Comparison of ENCODE assay signal across 8 cellular contexts in genomic region chr1:50251592-50252165, GRCh38.
DNase-seq lines count a peak whose midpoint lies in the region; ATAC-seq and TF ChIP-seq lines count a peak whose summit lies in the region.

No MANE protein-coding gene starts in this region.

- H3K27me3 ChIP-seq in testis (no peaks in the 10 kb centered on the region), prostate gland (replicated peaks; ENCODE audit: insufficient read depth) (no peaks in the 10 kb centered on the region)

- 0 to 15% methylated on average over 1 to 13 of the region's 13 CpGs for WGBS in testis, 2 donors
- 5% methylated on average over 13 of the region's 13 CpGs for WGBS in prostate gland

- H3K4me3 ChIP-seq in iPS-18c (ENCODE audit: insufficient read depth, low read depth, low read length) (peak overlapping the region; percentile 10; the same call in 1 of the 2 replicates), testis (no peak overlapping the region), prostate gland (no peak overlapping the region)

- H3K27ac ChIP-seq in testis (no peak overlapping the region), prostate gland (no peak overlapping the region)

- no peak overlapping the region for H3K27ac Mint-ChIP-seq in activated CD8-positive, alpha-beta memory T cell treated with anti-CD3 and anti-CD28 coated beads, Interleukin-2, amount 10 ng/mL, durations not matched to agents 7 days and 5 days

- no peaks in the 10 kb centered on the region for H3K36me3 Mint-ChIP-seq in activated CD8-positive, alpha-beta memory T cell treated with anti-CD3 and anti-CD28 coated beads, Interleukin-2, amount 10 ng/mL, durations not matched to agents 7 days and 5 days

- H3K27me3 Mint-ChIP-seq in activated CD8-positive, alpha-beta memory T cell treated with anti-CD3 and anti-CD28 coated beads, Interleukin-2, amount 10 ng/mL, durations not matched to agents 7 days and 5 days, result no peaks in the 10 kb centered on the region

- TF ChIP-seq POLR2A in testis (IDR thresholded peaks at IDR 0.05) (no peak), prostate gland (IDR thresholded peaks at IDR 0.05) (no peak)

- peak; percentile 80 to 89 for DNase-seq in NCI-H2081 (lab: John Stamatoyannopoulos, UW)
- DNase-seq in testis, result no peak
- DNase-seq in midbrain (lab: John Stamatoyannopoulos, UW), result no peak
- DNase-seq in prostate gland (ENCODE audit: low spot score), result no peak
- no peak for DNase-seq in activated CD8-positive, alpha-beta memory T cell treated with anti-CD3 and anti-CD28 coated beads, Interleukin-2, amount 10 ng/mL, durations not matched to agents 7 days and 5 days

- H3K4me1 ChIP-seq in testis (no peaks in the 10 kb centered on the region), prostate gland (replicated peaks) (no peaks in the 10 kb centered on the region)

- H3K9me3 ChIP-seq in iPS-18c (ENCODE audit: control insufficient read depth, insufficient read depth, low read length) (no peaks in the 10 kb centered on the region), testis (no peaks in the 10 kb centered on the region), prostate gland (no peaks in the 10 kb centered on the region)

- TF ChIP-seq CTCF in testis (IDR thresholded peaks at IDR 0.05) (no peak), prostate gland (IDR thresholded peaks at IDR 0.05) (no peak)

- ATAC-seq in GM18511 (IDR thresholded peaks at IDR 0.05; ENCODE audit: unreplicated experiment) (peak; percentile 95), HG02678 (IDR thresholded peaks at IDR 0.05; ENCODE audit: unreplicated experiment) (peak; percentile 78)
- no peak for ATAC-seq in activated CD8-positive, alpha-beta memory T cell treated with anti-CD3 and anti-CD28 coated beads, Interleukin-2, amount 10 ng/mL, durations not matched to agents 7 days and 5 days

- CTCF ChIA-PET in activated CD8-positive, alpha-beta memory T cell treated with anti-CD3 and anti-CD28 coated beads, Interleukin-2, amount 10 ng/mL, durations not matched to agents 7 days and 5 days (lab: Charles Lee), result interaction anchor here (1.3 kb wide), 1 partner anchor 10 kb away, joined by 3 read pairs; no protein-coding TSS in a partner anchor

- H3K4me3 Mint-ChIP-seq in activated CD8-positive, alpha-beta memory T cell treated with anti-CD3 and anti-CD28 coated beads, Interleukin-2, amount 10 ng/mL, durations not matched to agents 7 days and 5 days, result no peak overlapping the region

- H3K9me3 Mint-ChIP-seq in activated CD8-positive, alpha-beta memory T cell treated with anti-CD3 and anti-CD28 coated beads, Interleukin-2, amount 10 ng/mL, durations not matched to agents 7 days and 5 days (ENCODE audit: low read depth), result no peaks in the 10 kb centered on the region

- intact Hi-C loops in testis (cut with DNase I; ENCODE audit: low total_unique reads), result no loop called here
- intact Hi-C loops in prostate gland (cut with DNase I), result no loop called here

- no peaks in the 10 kb centered on the region for H3K4me1 Mint-ChIP-seq in activated CD8-positive, alpha-beta memory T cell treated with anti-CD3 and anti-CD28 coated beads, Interleukin-2, amount 10 ng/mL, durations not matched to agents 7 days and 5 days

- no peaks in the 10 kb centered on the region for H3K36me3 ChIP-seq in testis (ENCODE audit: low read depth, missing control alignments)
- no peaks in the 10 kb centered on the region for H3K36me3 ChIP-seq in prostate gland

Comparison
In these comparisons a context has a peak if more than half of its experiments do, and no peak if none do; other contexts are left out.
1. DNase-seq: peak in NCI-H2081 (2 of 2); none in testis (single experiment), midbrain (single experiment), prostate gland (single experiment) and activated CD8-positive, alpha-beta memory T cell treated with anti-CD3 and anti-CD28 coated beads, Interleukin-2, amount 10 ng/mL, durations not matched to agents 7 days and 5 days (single experiment).